ENCODE assay signal across 9 cellular contexts in the genomic region with DNA sequence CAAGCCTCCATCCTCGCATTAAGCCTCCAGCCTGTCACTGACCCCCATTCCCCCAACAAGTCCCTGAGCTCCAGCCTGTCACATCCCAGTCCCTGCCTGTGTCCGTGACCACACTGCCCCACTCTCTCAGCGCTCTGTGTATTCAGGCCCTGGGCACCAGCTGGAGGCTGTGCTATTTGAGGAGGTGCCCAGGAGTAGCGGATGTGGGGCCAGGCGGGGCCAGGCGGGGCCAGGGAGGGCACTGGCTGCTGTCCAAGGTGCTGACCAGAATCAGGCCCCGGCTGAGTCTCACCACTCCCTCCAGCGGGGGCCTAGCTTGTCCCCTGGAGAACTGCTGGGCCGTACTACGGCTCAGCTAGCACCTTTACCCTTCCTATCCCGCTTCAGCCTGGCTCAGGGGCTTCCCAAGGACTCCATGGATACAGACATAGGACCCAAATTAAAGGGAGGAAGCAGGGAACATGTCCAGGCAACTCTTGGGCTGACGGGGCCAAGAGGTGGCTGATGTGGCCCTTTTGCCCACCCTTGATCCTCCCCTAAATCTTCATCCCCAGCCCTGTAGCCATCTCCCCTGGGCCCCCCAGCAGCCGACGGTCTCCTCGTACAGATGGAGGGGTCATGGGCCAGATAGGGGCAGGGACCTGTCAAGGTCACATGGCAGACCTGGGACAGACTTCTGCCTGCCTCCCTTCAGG. TPM values are rescaled to one million over a fixed set of nuclear protein-coding genes. Genes with fewer than 3 reads are reported as not detected.
A peak's percentile ranks its signal among the peaks of the same experiment; 100 is the strongest.
DNase-seq lines count a peak whose midpoint lies in the region; ATAC-seq and TF ChIP-seq lines count a peak whose summit lies in the region.
"Had no signal": no experiment of that assay in that cellular context is flagged by ENCODE, and none has a peak within 500 bp of the region (broad histone marks: within the 10 kb centered on the region; RNA-seq: fewer than 3 reads in every experiment).

No MANE protein-coding gene starts in this region.

- H3K4me1 Mint-ChIP-seq in CD4-positive, alpha-beta T cell (ENCODE audit: low read depth), result no peaks in the 10 kb centered on the region
- peaks cover 5% of the 10 kb centered on the region for H3K4me1 Mint-ChIP-seq in activated CD4-positive, alpha-beta T cell treated with anti-CD3 and anti-CD28 coated beads for 36 hours
- H3K4me1 Mint-ChIP-seq in chondrocyte (ENCODE audit: low read depth), result peaks cover 4% of the 10 kb centered on the region

- POLR2A ChIA-PET in CD4-positive, alpha-beta T cell (lab: Charles Lee), result no interaction called here
- POLR2A ChIA-PET in activated CD4-positive, alpha-beta T cell treated with anti-CD3 and anti-CD28 coated beads for 36 hours (lab: Charles Lee), result no interaction called here

- no peak overlapping the region for H3K4me3 Mint-ChIP-seq in CD4-positive, alpha-beta T cell
- no peak overlapping the region for H3K4me3 Mint-ChIP-seq in activated CD4-positive, alpha-beta T cell treated with anti-CD3 and anti-CD28 coated beads for 36 hours
- H3K4me3 Mint-ChIP-seq in chondrocyte (ENCODE audit: unreplicated experiment), result no peak overlapping the region

- no peaks in the 10 kb centered on the region for H3K9me3 ChIP-seq in CD4-positive, alpha-beta T cell (ENCODE audit: control insufficient read depth, low read length)

- peak; percentile 89 for ATAC-seq in CD4-positive, alpha-beta T cell (ENCODE audit: poor library complexity)
- ATAC-seq in activated CD4-positive, alpha-beta T cell treated with anti-CD3 and anti-CD28 coated beads for 36 hours, result peak; percentile 84

- H3K36me3 Mint-ChIP-seq in CD4-positive, alpha-beta T cell (ENCODE audit: low read depth), result no peaks in the 10 kb centered on the region
- H3K36me3 Mint-ChIP-seq in activated CD4-positive, alpha-beta T cell treated with anti-CD3 and anti-CD28 coated beads for 36 hours (ENCODE audit: low read depth), result no peaks in the 10 kb centered on the region
- no peaks in the 10 kb centered on the region for H3K36me3 Mint-ChIP-seq in chondrocyte (ENCODE audit: low read depth)

- H3K27ac ChIP-seq in CD4-positive, alpha-beta T cell (ENCODE audit: low read depth, low read length), result no peak overlapping the region
- peak overlapping the region; percentile 98 for H3K27ac ChIP-seq in cingulate gyrus (ENCODE audit: low read depth, low read length)

- intact Hi-C loops in CD4-positive, alpha-beta T cell (cut with DNase I, micrococcal nuclease), result no loop called here
- intact Hi-C loops in activated CD4-positive, alpha-beta T cell treated with anti-CD3 and anti-CD28 coated beads for 36 hours (cut with DNase I, micrococcal nuclease), result no loop called here

- no peak for TF ChIP-seq CTCF in CD4-positive, alpha-beta T cell (IDR thresholded peaks at IDR 0.05)
- TF ChIP-seq CTCF in chondrocyte (IDR thresholded peaks at IDR 0.05), result no peak

- CTCF ChIA-PET in CD4-positive, alpha-beta T cell (lab: Charles Lee), result no interaction called here
- CTCF ChIA-PET in activated CD4-positive, alpha-beta T cell treated with anti-CD3 and anti-CD28 coated beads for 36 hours (lab: Charles Lee), result interaction anchor here (0.6 kb wide), 1 partner anchor 140 kb away, joined by 3 read pairs; no protein-coding TSS in a partner anchor

- DNase-seq in CD4-positive, alpha-beta T cell, result peak; percentile 42 to 61 (median 50)
- DNase-seq in Kasumi-1 (lab: John Stamatoyannopoulos, UW) (peak; percentile 21 to 30), medulla oblongata (ENCODE audit: extremely low spot score) (peak; percentile 87), GDM1 (lab: John Stamatoyannopoulos, UW) (no peak), chondrocyte (ENCODE audit: low spot score) (no peak)
- peak; percentile 79 for DNase-seq in activated CD4-positive, alpha-beta T cell treated with anti-CD3 and anti-CD28 coated beads for 36 hours
- peak; percentile 12 to 26 for DNase-seq in stimulated activated CD8-positive, alpha-beta memory T cell treated with anti-CD3 and anti-CD28 coated beads, Interleukin-2, amount 100 ng/mL, for 1 hour (ENCODE audit: low read depth in 2 of 2)

- no peaks in the 10 kb centered on the region for H3K9me3 Mint-ChIP-seq in CD4-positive, alpha-beta T cell
- no peaks in the 10 kb centered on the region for H3K9me3 Mint-ChIP-seq in activated CD4-positive, alpha-beta T cell treated with anti-CD3 and anti-CD28 coated beads for 36 hours (ENCODE audit: low read depth)
- H3K9me3 Mint-ChIP-seq in chondrocyte (ENCODE audit: low read depth), result no peaks in the 10 kb centered on the region

- H3K27ac Mint-ChIP-seq in CD4-positive, alpha-beta T cell, result no peak overlapping the region
- H3K27ac Mint-ChIP-seq in activated CD4-positive, alpha-beta T cell treated with anti-CD3 and anti-CD28 coated beads for 36 hours, result no peak overlapping the region
- no peak overlapping the region for H3K27ac Mint-ChIP-seq in chondrocyte (ENCODE audit: unreplicated experiment)

- H3K27me3 ChIP-seq in CD4-positive, alpha-beta T cell (ENCODE audit: control insufficient read depth, insufficient read depth, low read length), result no peaks in the 10 kb centered on the region

- H3K27me3 Mint-ChIP-seq in CD4-positive, alpha-beta T cell, result peaks cover 6% of the 10 kb centered on the region
- peaks cover 9% of the 10 kb centered on the region for H3K27me3 Mint-ChIP-seq in activated CD4-positive, alpha-beta T cell treated with anti-CD3 and anti-CD28 coated beads for 36 hours
- peaks cover 12% of the 10 kb centered on the region for H3K27me3 Mint-ChIP-seq in chondrocyte (ENCODE audit: low read depth)

RNA-seq across cellular contexts. Expression of gene HHATL, which starts 1.1 kb away (rescaled TPM):
- total RNA-seq in CD4-positive, alpha-beta T cell, result not detected
- total RNA-seq in activated CD4-positive, alpha-beta T cell treated with anti-CD3 and anti-CD28 coated beads for 36 hours, result not detected
- not detected in 3 replicates for total RNA-seq in chondrocyte
- total RNA-seq: bronchial epithelial cell had no signal

RNA-seq across cellular contexts. Expression of gene KLHL40, which starts 16.2 kb away (rescaled TPM):
- total RNA-seq in CD4-positive, alpha-beta T cell, result not detected
- not detected for total RNA-seq in activated CD4-positive, alpha-beta T cell treated with anti-CD3 and anti-CD28 coated beads for 36 hours
- total RNA-seq in chondrocyte, result not detected in 3 replicates
- total RNA-seq: bronchial epithelial cell had no signal

RNA-seq across cellular contexts. Expression of gene ZBTB47, which starts 48.0 kb away (rescaled TPM):
- total RNA-seq in CD4-positive, alpha-beta T cell, result under 1 TPM; 0.47 to 0.80 TPM
- under 1 TPM; 0.60 to 0.62 TPM for total RNA-seq in activated CD4-positive, alpha-beta T cell treated with anti-CD3 and anti-CD28 coated beads for 36 hours
- total RNA-seq in chondrocyte, result 38.8 to 44.4 TPM (median 40.0 TPM) in 3 replicates

Comparison
In these comparisons a context has a peak if more than half of its experiments do, and no peak if none do; other contexts are left out.
1. DNase-seq: peak in CD4-positive, alpha-beta T cell (10 of 10), Kasumi-1 (2 of 2), activated CD4-positive, alpha-beta T cell treated with anti-CD3 and anti-CD28 coated beads for 36 hours (single experiment), medulla oblongata (single experiment) and stimulated activated CD8-positive, alpha-beta memory T cell treated with anti-CD3 and anti-CD28 coated beads, Interleukin-2, amount 100 ng/mL, for 1 hour (2 of 2); none in GDM1 (single experiment) and chondrocyte (single experiment).
2. RNA of gene ZBTB47, which starts 48.0 kb away (total RNA-seq): 38.8 to 44.4 TPM in chondrocyte; 0.47 to 0.80 TPM in CD4-positive, alpha-beta T cell and 0.60 to 0.62 TPM in activated CD4-positive, alpha-beta T cell treated with anti-CD3 and anti-CD28 coated beads for 36 hours; every median in the first group is over 10 times any median in the second.